9 cellular contexts compared by ENCODE assay signal in the genomic region with DNA sequence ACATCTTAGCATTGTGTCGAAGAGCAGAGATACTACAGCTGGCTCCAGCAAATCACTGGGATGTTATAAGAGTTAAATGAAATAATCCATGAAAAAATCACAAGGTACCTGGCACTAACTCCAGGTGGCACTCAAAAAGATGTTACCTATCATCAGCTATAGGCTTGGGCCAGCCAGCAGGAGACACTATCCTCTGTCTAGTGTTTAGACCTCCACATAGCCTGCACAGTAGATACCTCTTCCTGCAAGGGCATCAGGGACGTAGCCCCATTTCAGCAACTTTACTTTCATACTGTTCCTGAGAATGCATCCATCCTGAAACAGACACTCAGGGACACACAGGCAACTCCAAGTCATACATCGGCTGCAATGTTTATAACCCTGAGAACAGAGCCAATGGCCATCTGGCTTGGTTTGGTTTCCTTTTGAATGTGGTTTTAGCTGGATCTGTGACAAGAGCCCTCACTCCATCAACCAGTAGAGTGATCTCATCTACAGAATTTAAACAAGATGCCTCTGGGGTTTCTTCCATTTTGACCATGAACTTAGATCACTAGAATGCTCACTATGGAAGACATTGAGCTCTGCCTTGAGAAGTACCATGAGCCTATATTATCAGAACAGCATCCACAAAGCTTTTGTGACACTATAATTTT.
DNase-seq lines count a peak whose midpoint lies in the region; ATAC-seq and TF ChIP-seq lines count a peak whose summit lies in the region.
"Had no signal": no experiment of that assay in that cellular context is flagged by ENCODE, and none has a peak within 500 bp of the region (broad histone marks: within the 10 kb centered on the region; RNA-seq: fewer than 3 reads in every experiment).

No MANE protein-coding gene starts in this region.

- H3K4me3 ChIP-seq in choroid plexus epithelial cell (ENCODE audit: low read depth, low read length), result no peak overlapping the region
- H3K4me3 ChIP-seq: upper lobe of left lung had no signal

- ATAC-seq in GM19035 (IDR thresholded peaks at IDR 0.05; ENCODE audit: unreplicated experiment) (peak; percentile 68), HG03469 (IDR thresholded peaks at IDR 0.05; ENCODE audit: unreplicated experiment) (peak; percentile 77), HG03135 (IDR thresholded peaks at IDR 0.05; ENCODE audit: unreplicated experiment) (no peak), HG03139 (IDR thresholded peaks at IDR 0.05; ENCODE audit: unreplicated experiment) (no peak), GM18907 (IDR thresholded peaks at IDR 0.05; ENCODE audit: unreplicated experiment) (no peak)
- ATAC-seq in stimulated activated effector memory CD8-positive, alpha-beta T cell treated with anti-CD3 and anti-CD28 coated beads, Interleukin-12 subunit alpha, Interleukin-12 subunit beta, amount 100 ng/mL, for 72 hours, result peak; percentile 73

- peak; percentile 83 for DNase-seq in choroid plexus epithelial cell (ENCODE audit: low read depth)
- DNase-seq in stimulated activated effector memory CD8-positive, alpha-beta T cell treated with anti-CD3 and anti-CD28 coated beads, Interleukin-12 subunit alpha, Interleukin-12 subunit beta, amount 100 ng/mL, for 72 hours (ENCODE audit: low spot score in 2 of 2), result no peak
- DNase-seq: activated CD4-positive, alpha-beta T cell treated with anti-CD3 and anti-CD28 coated beads, Interleukin-2, amount 50 U/mL, for 1 hour; upper lobe of left lung had no signal

- H3K4me1 Mint-ChIP-seq in stimulated activated effector memory CD8-positive, alpha-beta T cell treated with anti-CD3 and anti-CD28 coated beads, Interleukin-12 subunit alpha, Interleukin-12 subunit beta, amount 100 ng/mL, for 72 hours, result peaks cover 15% of the 10 kb centered on the region

- H3K4me3 Mint-ChIP-seq in stimulated activated effector memory CD8-positive, alpha-beta T cell treated with anti-CD3 and anti-CD28 coated beads, Interleukin-12 subunit alpha, Interleukin-12 subunit beta, amount 100 ng/mL, for 72 hours, result no peak overlapping the region

- peaks cover 4% of the 10 kb centered on the region for H3K36me3 Mint-ChIP-seq in stimulated activated effector memory CD8-positive, alpha-beta T cell treated with anti-CD3 and anti-CD28 coated beads, Interleukin-12 subunit alpha, Interleukin-12 subunit beta, amount 100 ng/mL, for 72 hours

- H3K9me3 Mint-ChIP-seq in stimulated activated effector memory CD8-positive, alpha-beta T cell treated with anti-CD3 and anti-CD28 coated beads, Interleukin-12 subunit alpha, Interleukin-12 subunit beta, amount 100 ng/mL, for 72 hours, result no peaks in the 10 kb centered on the region

- H3K27ac Mint-ChIP-seq in stimulated activated effector memory CD8-positive, alpha-beta T cell treated with anti-CD3 and anti-CD28 coated beads, Interleukin-12 subunit alpha, Interleukin-12 subunit beta, amount 100 ng/mL, for 72 hours, result peak overlapping the region; percentile 54

- TF ChIP-seq CTCF in choroid plexus epithelial cell (conservative IDR thresholded peaks at IDR 0.05; ENCODE audit: low read depth, low read length), result no peak

Comparison
In these comparisons a context has a peak if more than half of its experiments do, and no peak if none do; other contexts are left out.
1. ATAC-seq: peak in GM19035 (single experiment), HG03469 (single experiment) and stimulated activated effector memory CD8-positive, alpha-beta T cell treated with anti-CD3 and anti-CD28 coated beads, Interleukin-12 subunit alpha, Interleukin-12 subunit beta, amount 100 ng/mL, for 72 hours (single experiment); none in HG03135 (single experiment), HG03139 (single experiment) and GM18907 (single experiment).